ENCODE assay signal across 22 cellular contexts in genomic region chr6:121680058-121680457, GRCh38.
DNase-seq lines count a peak whose midpoint lies in the region; ATAC-seq and TF ChIP-seq lines count a peak whose summit lies in the region.
"Had no signal": no experiment of that assay in that cellular context is flagged by ENCODE, and none has a peak within 500 bp of the region (broad histone marks: within the 10 kb centered on the region; RNA-seq: fewer than 3 reads in every experiment).

No MANE protein-coding gene starts in this region.

- peak; percentile 19; the same call in 1 of the 2 replicates for TF ChIP-seq CTCF in Loucy (conservative IDR thresholded peaks at IDR 0.05; ENCODE audit: low read length)
- no peak for TF ChIP-seq CTCF in WTC11 (IDR thresholded peaks at IDR 0.05)
- no peak for TF ChIP-seq CTCF in esophagus muscularis mucosa (IDR thresholded peaks at IDR 0.05)

- H2BK15ac ChIP-seq in mesendoderm (replicated peaks; ENCODE audit: low read depth) = no peak overlapping the region

- H4K5ac ChIP-seq in mesendoderm (ENCODE audit: low read length) = no peak overlapping the region

- no CpG with 5 or more reads among the region's 9 CpGs for WGBS in mesendoderm (ENCODE audit: extremely low coverage, insufficient coverage, low lambda C conversion rate)
- WGBS in esophagus muscularis mucosa = 93% methylated on average over 9 of the region's 9 CpGs

- ATAC-seq in WTC11 (no peak; the same call in 1 of the 2 replicates), GM19324 (IDR thresholded peaks at IDR 0.05; ENCODE audit: low FRiP score, unreplicated experiment) (no peak), GM18519 (IDR thresholded peaks at IDR 0.05; ENCODE audit: low FRiP score, unreplicated experiment) (no peak)
- ATAC-seq: CD8-positive, alpha-beta T cell had no signal

- POLR2A ChIA-PET in WTC11 (lab: Charles Lee) = no interaction called here

- H3K4me3 ChIP-seq in Loucy (ENCODE audit: low read length, poor library complexity, severe bottlenecking) = no peak overlapping the region
- no peak overlapping the region for H3K4me3 ChIP-seq in mesendoderm (ENCODE audit: low read length)
- no peak overlapping the region for H3K4me3 ChIP-seq in esophagus muscularis mucosa
- H3K4me3 ChIP-seq: HAP-1 had no signal

- no peak overlapping the region for H3K18ac ChIP-seq in mesendoderm (ENCODE audit: low read length)

- no peak for TF ChIP-seq EP300 in esophagus muscularis mucosa (IDR thresholded peaks at IDR 0.05)

- no peak overlapping the region for H3K27ac Mint-ChIP-seq in WTC11
- H3K27ac Mint-ChIP-seq: CD8-positive, alpha-beta T cell had no signal

- peaks cover 22% of the 10 kb centered on the region for H3K4me1 Mint-ChIP-seq in WTC11

- H3K36me3 Mint-ChIP-seq in WTC11 = peaks cover 10% of the 10 kb centered on the region; the same call in 1 of the 2 replicates
- H3K36me3 Mint-ChIP-seq: CD8-positive, alpha-beta T cell had no signal

- H3K9ac ChIP-seq in Loucy (ENCODE audit: low read depth, low read length, poor library complexity, severe bottlenecking) (no peak overlapping the region), mesendoderm (ENCODE audit: low read length) (no peak overlapping the region)
- H3K9ac ChIP-seq: KMS-11 had no signal

- no peak overlapping the region for H3K56ac ChIP-seq in mesendoderm (ENCODE audit: low read length)

- H3K27ac ChIP-seq in mesendoderm (ENCODE audit: low read depth, low read length) (no peak overlapping the region), esophagus muscularis mucosa (replicated peaks in 1 of 4) (no peak overlapping the region)
- H3K27ac ChIP-seq: KMS-11 had no signal

- H3K4me1 ChIP-seq in Loucy (ENCODE audit: insufficient read depth, low read length, poor library complexity, severe bottlenecking) (no peaks in the 10 kb centered on the region), mesendoderm (ENCODE audit: control insufficient read depth, low read depth, low read length) (no peaks in the 10 kb centered on the region), esophagus muscularis mucosa (no peaks in the 10 kb centered on the region)
- H3K4me1 ChIP-seq: HAP-1 had no signal

- H2BK5ac ChIP-seq in mesendoderm (ENCODE audit: low read length) = no peak overlapping the region

- H3K4me3 Mint-ChIP-seq in WTC11 = no peak overlapping the region
- H3K4me3 Mint-ChIP-seq: CD8-positive, alpha-beta T cell had no signal

- no peak overlapping the region for H3K23ac ChIP-seq in mesendoderm (ENCODE audit: low read length)

- no peak overlapping the region for H3K4me2 ChIP-seq in Loucy (ENCODE audit: low read depth, low read length, poor library complexity, severe bottlenecking)
- no peak overlapping the region for H3K4me2 ChIP-seq in mesendoderm (ENCODE audit: low read length)
- H3K4me2 ChIP-seq: KMS-11 had no signal

- H3K9me3 ChIP-seq in Loucy (ENCODE audit: insufficient read depth, low read depth, low read length) (no peaks in the 10 kb centered on the region), esophagus muscularis mucosa (no peaks in the 10 kb centered on the region)
- H3K9me3 ChIP-seq: Caco-2, HAP-1 had no signal

- H3K4ac ChIP-seq in mesendoderm (ENCODE audit: low read depth, low read length) = no peak overlapping the region

- H3K36me3 ChIP-seq in Loucy (ENCODE audit: insufficient read depth, low read length) = no peaks in the 10 kb centered on the region
- no peaks in the 10 kb centered on the region for H3K36me3 ChIP-seq in mesendoderm (ENCODE audit: control insufficient read depth, insufficient read depth, low read length)
- H3K36me3 ChIP-seq in esophagus muscularis mucosa = no peaks in the 10 kb centered on the region
- H3K36me3 ChIP-seq: HAP-1 had no signal

- H4K20me1 ChIP-seq in Loucy (ENCODE audit: insufficient read depth, low read length, poor library complexity, severe bottlenecking) = no peaks in the 10 kb centered on the region

- H3K79me1 ChIP-seq in mesendoderm (ENCODE audit: low read length) = no peaks in the 10 kb centered on the region

- intact Hi-C loops in esophagus muscularis mucosa (cut with DNase I) = no loop called here

- no peak for TF ChIP-seq POLR2A in esophagus muscularis mucosa (IDR thresholded peaks at IDR 0.05; ENCODE audit: low read depth)

- H3K79me2 ChIP-seq in Loucy (ENCODE audit: insufficient read depth, low read length) = no peaks in the 10 kb centered on the region
- H3K79me2 ChIP-seq in mesendoderm (ENCODE audit: control insufficient read depth, insufficient read depth, low read length) = no peaks in the 10 kb centered on the region

- H3F3A ChIP-seq in Loucy (ENCODE audit: low read depth) = no peaks in the 10 kb centered on the region

- peak; percentile 14 for DNase-seq in ELF-1 (ENCODE audit: low read depth, low spot score)
- no peak for DNase-seq in WTC11 (ENCODE audit: low spot score)
- peak; percentile 49 for DNase-seq in mesendoderm
- DNase-seq in esophagus muscularis mucosa (ENCODE audit: extremely low spot score) = no peak
- DNase-seq: C1 segment of cervical spinal cord; Caco-2; CD8-positive, alpha-beta T cell; GF-D8; IMR-90; NCI-H1092 treated with DMSO at 0.1 percent for 48 hours; NCI-H1436; NCI-H187 treated with DMSO at 0.1 percent for 48 hours; NCI-H2171 treated with DMSO at 0.1 percent for 48 hours; NCI-H345; NCI-H510A treated with DMSO at 0.1 percent for 48 hours; SHP77; T-helper 1 cell had no signal

- peaks cover 17% of the 10 kb centered on the region for H3K9me3 Mint-ChIP-seq in WTC11
- H3K9me3 Mint-ChIP-seq: CD8-positive, alpha-beta T cell had no signal

- CTCF ChIA-PET in WTC11 (lab: Charles Lee) = interaction anchor here (0.6 to 1.0 kb wide), 4 partner anchors 10 to 169 kb away, joined by 3 to 6 read pairs (median 3); no protein-coding TSS in a partner anchor

- H2BK120ac ChIP-seq in mesendoderm (ENCODE audit: low read depth, low read length) = no peak overlapping the region

- peaks cover 37% of the 10 kb centered on the region for H3K27me3 ChIP-seq in Loucy (ENCODE audit: insufficient read depth, low read length, poor library complexity, severe bottlenecking)
- H3K27me3 ChIP-seq in mesendoderm (ENCODE audit: insufficient read depth, low read length, poor library complexity) = no peaks in the 10 kb centered on the region
- no peaks in the 10 kb centered on the region for H3K27me3 ChIP-seq in esophagus muscularis mucosa

- no peak overlapping the region for H2AK5ac ChIP-seq in mesendoderm (ENCODE audit: low read length)

- no peak overlapping the region for H4K8ac ChIP-seq in mesendoderm (ENCODE audit: low read depth, low read length)

- H2AFZ ChIP-seq in Loucy (ENCODE audit: low read length) = no peak overlapping the region

- H3K9me2 ChIP-seq in Loucy (replicated peaks; ENCODE audit: low read depth, low read length) = no peaks in the 10 kb centered on the region

- H3K27me3 Mint-ChIP-seq in WTC11 (ENCODE audit: low read depth) = 0 out of 2 replicates have a peak, but pooled peaks cover 3% of the 10 kb centered on the region

TF ChIP-seq in WTC11, 78 proteins besides CTCF, POLR2A, EP300 and RAD21:
- TF ChIP-seq ZSCAN18 (CRISPR knock-in tag; IDR thresholded peaks at IDR 0.05) (0 out of 2 replicates have a peak, but pooled peaks have one; percentile 17), MXD4 (CRISPR knock-in tag; IDR thresholded peaks at IDR 0.05; ENCODE audit: borderline replicate concordance) (no peak)

Comparison
In these comparisons a context has a peak if more than half of its experiments do, and no peak if none do; other contexts are left out.
1. DNase-seq: peak in ELF-1 (single experiment) and mesendoderm (single experiment); none in WTC11 (single experiment) and esophagus muscularis mucosa (single experiment).